Comparison of ENCODE assay signal across 27 cellular contexts in genomic region chrX:103399744-103400143, GRCh38.
"Had no signal": no experiment of that assay in that cellular context is flagged by ENCODE, and none has a peak within 500 bp of the region (broad histone marks: within the 10 kb centered on the region; RNA-seq: fewer than 3 reads in every experiment).

No MANE protein-coding gene starts in this region.

- ATAC-seq: gastroesophageal sphincter; naive thymus-derived CD8-positive, alpha-beta T cell; psoas muscle; stimulated activated memory B cell treated with anti-CD40 and anti-IgM and Interleukin-4, amounts not matched to agents 10 μg/mL and 1 μg/mL and 100 μg/mL, for 72 hours; stimulated activated naive CD8-positive, alpha-beta T cell treated with anti-CD3 and anti-CD28 coated beads, Interleukin-15, amount 100 ng/mL, for 72 hours had no signal

- H3K4me1 ChIP-seq: gastroesophageal sphincter, parathyroid adenoma, psoas muscle, sigmoid colon, uterus had no signal

- H3K9me3 ChIP-seq: gastroesophageal sphincter, psoas muscle, sigmoid colon, uterus had no signal

- H3K36me3 ChIP-seq: gastroesophageal sphincter, sigmoid colon, uterus had no signal

- H2AFZ ChIP-seq: parathyroid adenoma had no signal

- H3K9ac ChIP-seq: parathyroid adenoma had no signal

- H3K27ac ChIP-seq: gastroesophageal sphincter, parathyroid adenoma, psoas muscle, sigmoid colon, uterus had no signal

- DNase-seq: activated B cell treated with CpG ODN at 0.5 μM for 24 hours; activated CD4-positive, alpha-beta T cell treated with anti-CD3 and anti-CD28 coated beads for 4 hours; activated CD4-positive, alpha-beta T cell treated with anti-CD3 and anti-CD28 coated beads, Interleukin-2, amount 50 U/mL, for 48 hours; activated CD8-positive, alpha-beta memory T cell treated with anti-CD3 and anti-CD28 coated beads for 24 hours; activated effector memory CD4-positive, alpha-beta T cell treated with Interleukin-2 at 50 U/mL for 16 hours; activated naive CD4-positive, alpha-beta T cell treated with anti-CD3 and anti-CD28 coated beads for 36 hours; activated naive CD8-positive, alpha-beta T cell treated with anti-CD3 and anti-CD28 coated beads, Interleukin-2, amount 10 ng/mL, durations not matched to agents 7 days and 5 days; amniotic stem cell; endodermal cell; head of caudate nucleus; hippocampal formation; immature natural killer cell; midbrain; naive thymus-derived CD8-positive, alpha-beta T cell; nucleus accumbens; psoas muscle; sigmoid colon; stimulated activated CD4-positive, alpha-beta T cell treated with anti-CD3 and anti-CD28 coated beads, Interleukin-1b, Interleukin-23, amount 100 ng/mL, for 48 hours; stimulated activated CD4-positive, alpha-beta T cell treated with anti-CD3 and anti-CD28 coated beads, Interleukin-4, amount 100 ng/mL, for 4 hours; stimulated activated CD8-positive, alpha-beta memory T cell treated with anti-CD3 and anti-CD28 coated beads, Interleukin-4, amount 100 ng/mL, for 48 hours; stimulated activated naive CD8-positive, alpha-beta T cell treated with anti-CD3 and anti-CD28 coated beads, Interleukin-15, amount 100 ng/mL, for 72 hours; substantia nigra; uterus had no signal

- H3K27me3 ChIP-seq: gastroesophageal sphincter, sigmoid colon, uterus had no signal

- H3K4me3 ChIP-seq: gastroesophageal sphincter, psoas muscle, sigmoid colon, smooth muscle cell, uterus had no signal

- H3K79me2 ChIP-seq: parathyroid adenoma had no signal

- H3K4me2 ChIP-seq: smooth muscle cell had no signal
